14 cellular contexts compared by ENCODE assay signal in the genomic region with DNA sequence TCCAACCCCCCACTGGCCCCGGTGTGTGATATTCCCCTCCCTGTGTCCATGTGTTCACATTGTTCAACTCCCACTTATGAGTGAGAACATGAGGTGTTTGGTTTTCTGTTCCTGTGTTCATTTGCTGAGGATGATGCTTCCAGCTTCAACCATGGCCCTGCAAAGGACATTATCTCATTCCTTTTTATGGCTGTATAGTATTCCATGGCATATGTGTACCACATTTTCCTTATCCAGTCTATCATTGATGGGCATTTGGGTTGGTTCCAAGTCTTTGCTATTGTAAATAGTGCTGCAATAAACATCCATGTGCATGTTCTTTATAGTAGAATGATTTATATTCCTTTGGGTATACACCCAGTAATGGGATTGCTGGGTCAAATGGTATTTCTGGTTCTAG. TPM values are rescaled to one million over a fixed set of nuclear protein-coding genes. Genes with fewer than 3 reads are reported as not detected.
"Had no signal": no experiment of that assay in that cellular context is flagged by ENCODE, and none has a peak within 500 bp of the region (broad histone marks: within the 10 kb centered on the region; RNA-seq: fewer than 3 reads in every experiment).

No MANE protein-coding gene starts in this region.

RNA-seq across cellular contexts. Expression of a gene that starts 10.5 kb away (rescaled TPM):
- total RNA-seq: activated B cell treated with CpG ODN at 0.5 μM for 24 hours; activated CD4-positive, alpha-beta memory T cell treated with anti-CD3 and anti-CD28 coated beads for 36 hours; activated CD4-positive, alpha-beta memory T cell treated with anti-CD3 and anti-CD28 coated beads, Interleukin-2, amount 10 ng/mL, durations not matched to agents 7 days and 5 days; activated CD4-positive, alpha-beta T cell treated with anti-CD3 and anti-CD28 coated beads for 36 hours; activated CD4-positive, alpha-beta T cell treated with anti-CD3 and anti-CD28 coated beads, Interleukin-2, amount 10 ng/mL, durations not matched to agents 24 days and 14 days; activated CD4-positive, alpha-beta T cell treated with anti-CD3 and anti-CD28 coated beads, Interleukin-2, amount 10 ng/mL, durations not matched to agents 7 days and 5 days; activated CD8-positive, alpha-beta memory T cell treated with anti-CD3 and anti-CD28 coated beads for 36 hours; activated CD8-positive, alpha-beta memory T cell treated with anti-CD3 and anti-CD28 coated beads, Interleukin-2, amount 10 ng/mL, durations not matched to agents 7 days and 5 days; activated CD8-positive, alpha-beta T cell treated with anti-CD3 and anti-CD28 coated beads for 36 hours; activated CD8-positive, alpha-beta T cell treated with anti-CD3 and anti-CD28 coated beads, Interleukin-2, amount 10 ng/mL, durations not matched to agents 7 days and 5 days; T-helper 1 cell treated with Interleukin-12 subunit alpha and Interleukin-12 subunit beta and Interleukin-4 antibody, amounts not matched to agents 30 ng/mL and 1 ng/mL, for 36 hours; T-helper 17 cell; T-helper 2 cell treated with Interferon-gamma antibody and Interleukin-4, amounts not matched to agents 100 ng/mL and 5 ng/mL, for 36 hours; WTC11 had no signal
